ENCODE assay signal across 8 cellular contexts in genomic region chr14:31457665-31458659, GRCh38.
A peak's percentile ranks its signal among the peaks of the same experiment; 100 is the strongest.
DNase-seq lines count a peak whose midpoint lies in the region; ATAC-seq lines count a peak whose summit lies in the region.

No MANE protein-coding gene starts in this region.

- no peaks in the 10 kb centered on the region for H3K4me1 ChIP-seq in rectal smooth muscle tissue (ENCODE audit: control insufficient read depth, insufficient read depth, low read length)

- DNase-seq in NCI-H2029 treated with DMSO at 0.1 percent for 48 hours (lab: John Stamatoyannopoulos, UW) (peak; percentile 73), NCI-H2029 (lab: John Stamatoyannopoulos, UW) (no peak), OCI-M1 (lab: John Stamatoyannopoulos, UW) (peak; percentile 35), epithelial cell of prostate (ENCODE audit: low read depth, low spot score) (no peak), dedifferentiated amniotic fluid mesenchymal stem cell (ENCODE audit: extremely low spot score) (no peak)

- H3K27me3 ChIP-seq in rectal smooth muscle tissue (ENCODE audit: control insufficient read depth, insufficient read depth, low read length), result no peaks in the 10 kb centered on the region

- H3K4me3 ChIP-seq in rectal smooth muscle tissue (ENCODE audit: low read length), result peak overlapping the region; percentile 78

- no peaks in the 10 kb centered on the region for H3K36me3 ChIP-seq in rectal smooth muscle tissue (ENCODE audit: control insufficient read depth, insufficient read depth, low read length)

- ATAC-seq in GM19328 (IDR thresholded peaks at IDR 0.05; ENCODE audit: unreplicated experiment), result no peak
- ATAC-seq in HG02840 (IDR thresholded peaks at IDR 0.05; ENCODE audit: low FRiP score, unreplicated experiment), result no peak

- H3K9ac ChIP-seq in rectal smooth muscle tissue (ENCODE audit: low read length), result no peak overlapping the region

- peak overlapping the region; percentile 53 for H3K27ac ChIP-seq in epithelial cell of prostate
- peak overlapping the region; percentile 84 for H3K27ac ChIP-seq in rectal smooth muscle tissue (ENCODE audit: low read depth, low read length)

Comparison
In these comparisons a context has a peak if more than half of its experiments do, and no peak if none do; other contexts are left out.
1. DNase-seq: peak in NCI-H2029 treated with DMSO at 0.1 percent for 48 hours (single experiment) and OCI-M1 (single experiment); none in NCI-H2029 (single experiment), epithelial cell of prostate (single experiment) and dedifferentiated amniotic fluid mesenchymal stem cell (single experiment).